ENCODE assay signal across 13 cellular contexts in genomic region chr5:133705331-133705730, GRCh38.
DNase-seq lines count a peak whose midpoint lies in the region; ATAC-seq and TF ChIP-seq lines count a peak whose summit lies in the region.
"Had no signal": no experiment of that assay in that cellular context is flagged by ENCODE, and none has a peak within 500 bp of the region (broad histone marks: within the 10 kb centered on the region; RNA-seq: fewer than 3 reads in every experiment).

No MANE protein-coding gene starts in this region.

- no peak for TF ChIP-seq CTCF in IMR-90 (conservative IDR thresholded peaks at IDR 0.05; ENCODE audit: low read depth, low read length)

- no peaks in the 10 kb centered on the region for H3K9me3 ChIP-seq in IMR-90 (ENCODE audit: control insufficient read depth, insufficient read depth, low read length)
- H3K9me3 ChIP-seq: Caco-2 had no signal

- no peak overlapping the region for H3K4ac ChIP-seq in IMR-90 (ENCODE audit: low read depth, low read length)

- no peak for DNase-seq in IMR-90
- peak; percentile 32 for DNase-seq in islet precursor cell
- DNase-seq in stimulated activated CD8-positive, alpha-beta memory T cell treated with anti-CD3 and anti-CD28 coated beads, Interleukin-4, amount 100 ng/mL, for 48 hours = peak; percentile 1
- DNase-seq in NCI-H1417 treated with DMSO at 0.1 percent for 48 hours (lab: John Stamatoyannopoulos, UW) = no peak
- no peak for DNase-seq in HuH-7.5 (ENCODE audit: low spot score)
- no peak for DNase-seq in NCI-H446 (lab: John Stamatoyannopoulos, UW)
- DNase-seq: C1 segment of cervical spinal cord, Caco-2, DMS153, DND-41, H7, HCEC 1CT had no signal

- no peak overlapping the region for H2BK5ac ChIP-seq in IMR-90 (ENCODE audit: low read depth, low read length, poor library complexity, severe bottlenecking)

- BruUV-seq in IMR-90 (replicated peaks; lab: Mats Ljungman, UMichigan) = no TSS peak

- H2AFZ ChIP-seq in IMR-90 (replicated peaks; ENCODE audit: low read length, poor library complexity) = no peak overlapping the region

- no peak for ATAC-seq in IMR-90 (ENCODE audit: low read depth)
- ATAC-seq: CD8-positive, alpha-beta T cell had no signal

- no peaks in the 10 kb centered on the region for H3K79me1 ChIP-seq in IMR-90 (ENCODE audit: low read depth in 1 of 2, low read length in 2 of 2)

- dilution Hi-C loops in IMR-90 (cut with HindIII; ENCODE audit: low sequenced_read_pairs, unreplicated experiment) = no loop called here

- H3K27me3 ChIP-seq in IMR-90 (ENCODE audit: control insufficient read depth, insufficient read depth, low read length) = peaks cover 3% of the 10 kb centered on the region

- no peak overlapping the region for H4K91ac ChIP-seq in IMR-90 (ENCODE audit: insufficient read depth, low read depth, low read length)

- no peaks in the 10 kb centered on the region for H3K36me3 ChIP-seq in IMR-90 (ENCODE audit: control insufficient read depth, insufficient read depth, low read length)

- no peak overlapping the region for H3K18ac ChIP-seq in IMR-90 (ENCODE audit: low read depth, low read length)

- H2BK15ac ChIP-seq in IMR-90 (ENCODE audit: low read depth, low read length) = no peak overlapping the region

- no peaks in the 10 kb centered on the region for H4K20me1 ChIP-seq in IMR-90 (ENCODE audit: insufficient read depth, low read length)

- no peak overlapping the region for H3K4me3 ChIP-seq in IMR-90 (ENCODE audit: insufficient read depth, low read depth, low read length)

- 47% methylated on average over 3 of the region's 3 CpGs; no CpG with 5 or more reads in 1 of the 2 experiments for WGBS in IMR-90 (ENCODE audit: extremely low coverage in 2 of 2, insufficient read length in 1 of 2), 2 experiments

- no peak overlapping the region for H3K23ac ChIP-seq in IMR-90 (ENCODE audit: low read depth, low read length)

- POLR2A ChIA-PET in IMR-90 (lab: Charles Lee; ENCODE audit: unreplicated experiment) = no interaction called here

- no peak overlapping the region for H2BK20ac ChIP-seq in IMR-90 (ENCODE audit: low read depth, low read length)

- no peak overlapping the region for H3K9ac ChIP-seq in IMR-90 (ENCODE audit: low read depth, low read length)

- CTCF ChIA-PET in IMR-90 (lab: Yijun Ruan, JAX) = no interaction called here

- no peak overlapping the region for H4K5ac ChIP-seq in IMR-90 (ENCODE audit: low read depth, low read length)

- H3K14ac ChIP-seq in IMR-90 (replicated peaks; ENCODE audit: low read depth, low read length) = no peak overlapping the region

- H2AK5ac ChIP-seq in IMR-90 (ENCODE audit: low read depth, low read length) = no peak overlapping the region

- TF ChIP-seq POLR2A in IMR-90 (IDR thresholded peaks at IDR 0.05; ENCODE audit: low read depth, low read length) = no peak

- in situ Hi-C loops in IMR-90 (cut with MboI; ENCODE audit: low sequenced_read_pairs) = no loop called here

- H3K27ac ChIP-seq in IMR-90 (ENCODE audit: insufficient read depth, low read length) = no peak overlapping the region

- TF ChIP-seq RAD21 in IMR-90 (IDR thresholded peaks at IDR 0.05; ENCODE audit: low read length) = no peak

- peak overlapping the region; percentile 5 for H2AK9ac ChIP-seq in IMR-90 (replicated peaks; ENCODE audit: low read depth, low read length, poor library complexity)

- no peak overlapping the region for H3K56ac ChIP-seq in IMR-90 (ENCODE audit: extremely low read depth, insufficient read depth, low read length)

- H3K4me1 ChIP-seq in IMR-90 (ENCODE audit: control insufficient read depth, insufficient read depth, low read length) = no peaks in the 10 kb centered on the region
- H3K4me1 ChIP-seq: Caco-2 had no signal

- no peak overlapping the region for H4K8ac ChIP-seq in IMR-90 (ENCODE audit: low read depth in 2 of 2, low read length in 2 of 2)

- no peak overlapping the region for H2BK120ac ChIP-seq in IMR-90 (ENCODE audit: low read depth, low read length)

- H3K4me2 ChIP-seq in IMR-90 (ENCODE audit: low read depth, low read length) = no peak overlapping the region

- no peaks in the 10 kb centered on the region for H3K9me1 ChIP-seq in IMR-90 (ENCODE audit: insufficient read depth, low read length)

- intact Hi-C loops in IMR-90 (cut with micrococcal nuclease) = no loop called here

TF ChIP-seq in IMR-90, 13 proteins besides CTCF, POLR2A, EP300 and RAD21:
- TF ChIP-seq CEBPB (IDR thresholded peaks at IDR 0.05; ENCODE audit: low read depth, low read length) (no peak), NFE2L2 (IDR thresholded peaks at IDR 0.05; ENCODE audit: low read depth, low read length) (no peak), SMC3 (IDR thresholded peaks at IDR 0.05; ENCODE audit: low read depth, low read length) (no peak), RFX5 (IDR thresholded peaks at IDR 0.05; ENCODE audit: low read depth, low read length) (no peak)

Comparison
In these comparisons a context has a peak if more than half of its experiments do, and no peak if none do; other contexts are left out.
1. DNase-seq: peak in islet precursor cell (single experiment) and stimulated activated CD8-positive, alpha-beta memory T cell treated with anti-CD3 and anti-CD28 coated beads, Interleukin-4, amount 100 ng/mL, for 48 hours (single experiment); none in IMR-90 (single experiment), NCI-H1417 treated with DMSO at 0.1 percent for 48 hours (single experiment), HuH-7.5 (single experiment) and NCI-H446 (0 of 2).